In the genomic region with DNA sequence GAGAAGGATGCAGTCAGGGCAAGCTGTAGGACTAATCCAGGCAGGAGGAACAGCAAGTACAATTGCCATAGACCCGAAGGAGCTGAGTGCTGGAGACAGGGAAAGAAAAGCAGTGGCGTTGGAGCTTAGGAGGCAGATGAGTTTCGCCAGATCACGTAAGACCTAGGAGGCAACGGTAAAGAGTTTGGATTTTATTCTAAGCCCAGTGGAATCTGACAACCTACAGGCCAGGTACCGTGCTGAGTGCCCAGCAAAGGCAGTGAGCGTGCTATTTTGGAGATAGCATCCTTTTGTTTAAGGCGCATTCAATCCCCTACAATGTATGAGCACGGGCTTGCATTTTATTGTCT, we compare ENCODE assay signal across 10 cellular contexts. TPM values are rescaled to one million over a fixed set of nuclear protein-coding genes. Genes with fewer than 3 reads are reported as not detected.
DNase-seq lines count a peak whose midpoint lies in the region; ATAC-seq, FAIRE-seq and TF ChIP-seq lines count a peak whose summit lies in the region.
"Had no signal": no experiment of that assay in that cellular context is flagged by ENCODE, and none has a peak within 500 bp of the region (broad histone marks: within the 10 kb centered on the region; RNA-seq: fewer than 3 reads in every experiment).

No MANE protein-coding gene starts in this region.

- no peak overlapping the region for H2BK20ac ChIP-seq in H1 (ENCODE audit: low read length)

- H3K36me3 ChIP-seq in H1 (ENCODE audit: control insufficient read depth in 2 of 4, insufficient read depth in 4 of 4, low read length in 3 of 4) = no peaks in the 10 kb centered on the region

- H3K36me3 Mint-ChIP-seq in natural killer cell = no peaks in the 10 kb centered on the region

- peak overlapping the region in 2 of 4 experiments; percentile 80 to 82; a peak in 3 of 7 replicates for H3K9ac ChIP-seq in H1 (replicated peaks in 1 of 4; ENCODE audit: extremely low read depth in 1 of 4, low read depth in 3 of 4, low read length in 3 of 4)

- H3K27me3 ChIP-seq in H1 (replicated peaks in 1 of 4; ENCODE audit: control insufficient read depth in 3 of 4, extremely low read depth in 1 of 4, insufficient read depth in 3 of 4, low read length in 3 of 4) = peaks cover 0 to 12% (median 8%) of the 10 kb centered on the region in 4 experiments; a peak in 6 of 7 replicates

- H3K79me2 ChIP-seq in H1 (ENCODE audit: control insufficient read depth in 1 of 2, insufficient read depth in 2 of 2, low read length in 2 of 2) = peaks cover 4 to 34% of the 10 kb centered on the region in 2 experiments; a peak in 3 of 4 replicates

- peak overlapping the region; percentile 92 for H3K4me3 Mint-ChIP-seq in natural killer cell

- FAIRE-seq in H1 (lab: Jason Lieb, UNC) = no peak
- FAIRE-seq: HTR-8/SVneo had no signal

- TF ChIP-seq POLR2A in H1 (IDR thresholded peaks at IDR 0.05; ENCODE audit: control extremely low read depth in 1 of 2, low read depth in 2 of 2, low read length in 2 of 2) = no peak

- no peak overlapping the region for H3K27ac Mint-ChIP-seq in natural killer cell

- WGBS in H1 (ENCODE audit: extremely low coverage in 1 of 2, insufficient coverage in 1 of 2, insufficient read length in 1 of 2, insufficient replicate concordance in 2 of 2, low coverage in 1 of 2, low lambda C conversion rate in 2 of 2, missing lambda C conversion rate in 1 of 2), 2 experiments = 8% methylated on average over 9 of the region's 9 CpGs; no CpG with 5 or more reads in 1 of the 2 experiments

- no peak overlapping the region for H3K56ac ChIP-seq in H1 (replicated peaks; ENCODE audit: insufficient read length, low read depth, low read length)

- no peaks in the 10 kb centered on the region for H3K9me3 Mint-ChIP-seq in natural killer cell

- no peak for TF ChIP-seq RAD21 in H1 (IDR thresholded peaks at IDR 0.05 in 1 of 2, conservative IDR thresholded peaks at IDR 0.05 in 1 of 2; ENCODE audit: low read depth in 2 of 2, low read length in 2 of 2)

- H4K5ac ChIP-seq in H1 (ENCODE audit: insufficient read length, low read depth, low read length) = no peak overlapping the region

- peak overlapping the region; percentile 10 for H3K4ac ChIP-seq in H1 (replicated peaks; ENCODE audit: insufficient read length, low read depth, low read length)

- H3K4me1 ChIP-seq in H1 (replicated peaks in 1 of 4; ENCODE audit: control insufficient read depth in 3 of 4, insufficient read depth in 4 of 4, low read length in 3 of 4) = peaks cover 1 to 18% (median 6%) of the 10 kb centered on the region in 4 experiments; a peak in 5 of 7 replicates

- H4K8ac ChIP-seq in H1 (ENCODE audit: extremely low read depth, insufficient read depth, low read length) = peak overlapping the region; percentile 4; the same call in 1 of the 2 replicates

- ATAC-seq in natural killer cell (no peak), HG03469 (IDR thresholded peaks at IDR 0.05; ENCODE audit: unreplicated experiment) (no peak)

- H2BK5ac ChIP-seq in H1 (ENCODE audit: low read depth, low read length) = no peak overlapping the region

- peaks cover 16% of the 10 kb centered on the region for H3K23me2 ChIP-seq in H1 (ENCODE audit: low read depth, low read length)

- H3K23ac ChIP-seq in H1 (ENCODE audit: insufficient read length) = no peak overlapping the region

- intact Hi-C loops in natural killer cell (cut with micrococcal nuclease) = no loop called here

- peaks cover 16 to 20% of the 10 kb centered on the region in 2 donors for H3K4me1 Mint-ChIP-seq in natural killer cell

- H3K4me2 ChIP-seq in H1 (ENCODE audit: insufficient read depth in 1 of 2, low read depth in 2 of 2, low read length in 2 of 2) = peak overlapping the region; percentile 85 to 100

- TF ChIP-seq CTCF in H1 (IDR thresholded peaks at IDR 0.05; ENCODE audit: control extremely low read depth in 1 of 3, insufficient read depth in 1 of 3, low read depth in 1 of 3, low read length in 3 of 3) (no peak), natural killer cell (IDR thresholded peaks at IDR 0.05) (no peak), GM10266 (IDR thresholded peaks at IDR 0.05; ENCODE audit: control insufficient read depth, insufficient read depth, low read depth, missing control alignments) (no peak)

- H2AK5ac ChIP-seq in H1 (ENCODE audit: low read depth, low read length) = 0 out of 2 replicates have a peak overlapping the region, but pooled peaks have one; percentile 39

- H3K14ac ChIP-seq in H1 (ENCODE audit: insufficient read length) = no peak overlapping the region

- CTCF ChIA-PET in H1 (lab: Charles Lee; ENCODE audit: partially characterized antibody) = interaction anchor here (1.0 to 2.9 kb wide), 4 partner anchors 20 to 69 kb away, joined by 4 to 17 read pairs (median 6); partner anchors contain the start of gene CFAP52

- DNase-seq in EL = peak; percentile 4
- DNase-seq in NCI-H526 treated with DMSO at 0.1 percent for 48 hours (lab: John Stamatoyannopoulos, UW) = peak; percentile 54
- DNase-seq in H1 (ENCODE audit: low read depth in 1 of 2, low spot score in 2 of 2) = no peak
- DNase-seq in natural killer cell = no peak
- DNase-seq in activated CD4-positive, CD25-positive, alpha-beta regulatory T cell treated with anti-CD3 and anti-CD28 coated beads, Interleukin-2, amount 50 U/mL, for 72 hours = no peak
- no peak for DNase-seq in GM10266 (ENCODE audit: extremely low spot score)
- DNase-seq in activated CD8-positive, alpha-beta memory T cell treated with anti-CD3 and anti-CD28 coated beads, Interleukin-2, amount 50 U/mL, for 48 hours = no peak

- peak overlapping the region; percentile 34; the same call in 1 of the 2 replicates for H3K18ac ChIP-seq in H1 (ENCODE audit: extremely low read depth, low read length)

- H2AFZ ChIP-seq in H1 (ENCODE audit: low read length) = no peak overlapping the region

- peak overlapping the region; percentile 82 for H2BK15ac ChIP-seq in H1 (ENCODE audit: low read length)

- POLR2A ChIA-PET in H1 (lab: Charles Lee; ENCODE audit: partially characterized antibody) = interaction anchor here (0.6 to 1.9 kb wide), 12 partner anchors 9 to 81 kb away, joined by 3 to 6 read pairs (median 4); partner anchors contain the start of genes CFAP52 and STX8

- peak overlapping the region; percentile 86 for H2BK12ac ChIP-seq in H1 (ENCODE audit: low read depth, low read length)

- H3K4me3 ChIP-seq in H1 (ENCODE audit: extremely low read depth in 1 of 4, insufficient read depth in 2 of 4, low read depth in 3 of 4, low read length in 4 of 4) = peak overlapping the region; percentile 65 to 78 (median 72)

- TF ChIP-seq EP300 in H1 (IDR thresholded peaks at IDR 0.05; ENCODE audit: borderline replicate concordance in 1 of 2, low read depth in 2 of 2, low read length in 2 of 2) = no peak

- H3K9me3 ChIP-seq in H1 (ENCODE audit: insufficient read depth in 2 of 2, low read depth in 1 of 2, low read length in 1 of 2) = no peaks in the 10 kb centered on the region

- H4K20me1 ChIP-seq in H1 (replicated peaks in 1 of 2; ENCODE audit: control insufficient read depth in 1 of 2, insufficient read depth in 2 of 2, low read length in 2 of 2) = peaks cover 2 to 6% of the 10 kb centered on the region in 2 experiments

- H3K27ac ChIP-seq in H1 (ENCODE audit: low read depth, low read length) = no peak overlapping the region

- no peaks in the 10 kb centered on the region; the same call in 1 of the 2 replicates for H3K79me1 ChIP-seq in H1 (ENCODE audit: low read depth, low read length)

- H4K91ac ChIP-seq in H1 (replicated peaks; ENCODE audit: insufficient read length, low read length) = no peak overlapping the region

- H3K27me3 Mint-ChIP-seq in natural killer cell (ENCODE audit: low read depth in 2 of 2) = peaks cover 0 to 28% of the 10 kb centered on the region in 2 donors

- H2BK120ac ChIP-seq in H1 (replicated peaks; ENCODE audit: low read depth, low read length) = no peak overlapping the region

TF ChIP-seq in H1, 55 proteins besides CTCF, POLR2A, EP300 and RAD21:
- TF ChIP-seq CHD2 (IDR thresholded peaks at IDR 0.05; ENCODE audit: low read length) = no peak
- no peak for TF ChIP-seq FOSL1 (IDR thresholded peaks at IDR 0.05; ENCODE audit: insufficient read depth, low read depth, low read length)
- no peak for TF ChIP-seq BACH1 (IDR thresholded peaks at IDR 0.05; ENCODE audit: low read length)
- TF ChIP-seq SIX5 (IDR thresholded peaks at IDR 0.05; ENCODE audit: low read depth, low read length) = no peak
- no peak for TF ChIP-seq HDAC2 (IDR thresholded peaks at IDR 0.05; ENCODE audit: borderline replicate concordance in 1 of 2, low read depth in 2 of 2, low read length in 2 of 2)
- TF ChIP-seq EGR1 (IDR thresholded peaks at IDR 0.05; ENCODE audit: borderline replicate concordance, low read depth, low read length) = no peak
- TF ChIP-seq TAF1 (IDR thresholded peaks at IDR 0.05; ENCODE audit: low read depth, low read length) = no peak
- no peak for TF ChIP-seq POU5F1 (IDR thresholded peaks at IDR 0.05; ENCODE audit: low read depth, low read length)
- no peak for TF ChIP-seq SP4 (IDR thresholded peaks at IDR 0.05; ENCODE audit: low read length)
- no peak for TF ChIP-seq GTF2F1 (IDR thresholded peaks at IDR 0.05; ENCODE audit: borderline replicate concordance, low read depth, low read length)
- TF ChIP-seq SIN3A (conservative IDR thresholded peaks at IDR 0.05 in 1 of 2, IDR thresholded peaks at IDR 0.05 in 1 of 2; ENCODE audit: low read depth in 1 of 2, low read length in 2 of 2) = no peak
- no peak for TF ChIP-seq SRF (IDR thresholded peaks at IDR 0.05; ENCODE audit: low read depth, low read length)
- TF ChIP-seq MAFK (IDR thresholded peaks at IDR 0.05; ENCODE audit: low read depth, low read length) = no peak
- no peak for TF ChIP-seq CTBP2 (IDR thresholded peaks at IDR 0.05; ENCODE audit: borderline replicate concordance, insufficient read depth, insufficient read length, low read length)
- TF ChIP-seq POLR2AphosphoS5 (IDR thresholded peaks at IDR 0.05; ENCODE audit: low read depth, low read length) = no peak
- no peak for TF ChIP-seq SP1 (IDR thresholded peaks at IDR 0.05; ENCODE audit: low read depth, low read length)

RNA-seq across cellular contexts. Expression of gene USP43, which starts 1.2 kb away (rescaled TPM):
- 6.9 and 7.2 TPM in 2 replicates for total RNA-seq in H1 (2021; fragmentation: NEBNext Ultra II Directional; extraction: Animal tissue kit (Norgen Biotek cat#: 25700))
- 3.0 and 5.6 TPM in 2 replicates for polyA plus RNA-seq in H1 (2011; rRNA removed)
- polyA plus RNA-seq in H1 (2011; cell fraction: cytosol; rRNA removed) = 5.5 TPM
- 13.1 TPM for polyA plus RNA-seq in H1 (2011; cell fraction: nucleus; rRNA removed)
- polyA plus RNA-seq in H1 (2012, experiment 1 of 2) = 3.7 to 5.8 TPM (median 5.2 TPM) in 4 replicates
- polyA plus RNA-seq in H1 (2012, experiment 2 of 2) = 2.9 TPM
- 3.4 TPM for polyA plus RNA-seq in H1 (2013, experiment 1 of 2)
- 3.1 TPM for polyA plus RNA-seq in H1 (2013, experiment 2 of 2)
- polyA minus RNA-seq in H1 (2011; rRNA and poly(A)+ RNA removed) = 9.1 and 10.0 TPM in 2 replicates
- polyA minus RNA-seq in H1 (2011; cell fraction: cytosol; rRNA and poly(A)+ RNA removed) = 5.4 TPM
- 7.8 TPM for polyA minus RNA-seq in H1 (2011; cell fraction: nucleus; rRNA and poly(A)+ RNA removed)
- 1 to 10 TPM; 3.0 to 9.3 (median 4.2) TPM for total RNA-seq in natural killer cell
- total RNA-seq: myocyte had no signal

Comparison
In these comparisons a context has a peak if more than half of its experiments do, and no peak if none do; other contexts are left out.
1. DNase-seq: peak in EL (single experiment) and NCI-H526 treated with DMSO at 0.1 percent for 48 hours (single experiment); none in H1 (0 of 2), natural killer cell (single experiment), activated CD4-positive, CD25-positive, alpha-beta regulatory T cell treated with anti-CD3 and anti-CD28 coated beads, Interleukin-2, amount 50 U/mL, for 72 hours (single experiment), GM10266 (single experiment) and activated CD8-positive, alpha-beta memory T cell treated with anti-CD3 and anti-CD28 coated beads, Interleukin-2, amount 50 U/mL, for 48 hours (single experiment).